ENCODE assay signal across 8 cellular contexts in the genomic region with DNA sequence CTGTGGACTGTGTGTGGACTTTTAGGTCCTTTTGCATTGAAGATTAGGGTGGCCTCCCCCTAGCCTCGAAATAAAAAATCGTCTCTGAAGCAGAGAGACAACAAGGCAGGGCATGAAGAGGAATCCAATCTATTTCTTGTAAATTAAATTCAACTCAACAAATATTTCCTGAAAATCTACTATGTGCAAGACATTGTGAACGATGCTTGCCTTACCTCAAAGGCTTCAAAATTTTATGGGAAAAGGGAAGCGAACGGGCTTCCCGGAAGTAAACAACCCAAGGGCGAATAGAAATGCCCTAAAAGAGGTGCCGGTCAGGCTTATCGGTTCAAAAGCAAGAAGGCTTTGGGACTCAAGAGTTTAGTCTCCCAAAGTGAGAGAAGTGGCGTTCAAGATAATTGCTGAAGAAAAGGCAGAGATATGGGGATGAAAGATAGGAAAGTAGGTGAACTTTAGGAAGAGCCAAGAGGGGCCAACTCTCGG. TPM values are rescaled to one million over a fixed set of nuclear protein-coding genes. Genes with fewer than 3 reads are reported as not detected.
DNase-seq lines count a peak whose midpoint lies in the region; ATAC-seq, FAIRE-seq and TF ChIP-seq lines count a peak whose summit lies in the region.

No MANE protein-coding gene starts in this region.

- H2BK15ac ChIP-seq in neuronal stem cell (ENCODE audit: low read length) = no peak overlapping the region

- no peak overlapping the region for H2BK12ac ChIP-seq in neuronal stem cell (ENCODE audit: low read length)

- WGBS in neuronal stem cell (ENCODE audit: extremely low coverage in 2 of 2, insufficient read length in 2 of 2, insufficient replicate concordance in 1 of 2), 2 donors = no CpG with 5 or more reads among the region's 11 CpGs

- FAIRE-seq in RCC 7860 (lab: Jason Lieb, UNC) = no peak

- no peak overlapping the region for H2AK5ac ChIP-seq in neuronal stem cell (ENCODE audit: low read depth, low read length)

- no peak overlapping the region for H2BK5ac ChIP-seq in neuronal stem cell (ENCODE audit: low read length)

- H3K36me3 ChIP-seq in DND-41 (ENCODE audit: insufficient read depth, low read length) = no peaks in the 10 kb centered on the region; the same call in 1 of the 2 replicates
- no peaks in the 10 kb centered on the region for H3K36me3 ChIP-seq in neuronal stem cell (replicated peaks in 1 of 2; ENCODE audit: control insufficient read depth in 2 of 2, insufficient read depth in 2 of 2, low read length in 2 of 2)

- H4K8ac ChIP-seq in neuronal stem cell (ENCODE audit: low read depth, low read length) = no peak overlapping the region

- ATAC-seq in DND-41 (ENCODE audit: insufficient read depth, low read depth) = no peak
- no peak for ATAC-seq in HG03135 (IDR thresholded peaks at IDR 0.05; ENCODE audit: unreplicated experiment)

- peak overlapping the region; percentile 75 for H3K9ac ChIP-seq in DND-41 (ENCODE audit: low read depth, low read length)
- peak overlapping the region; percentile 93 for H3K9ac ChIP-seq in neuronal stem cell (ENCODE audit: low read depth, low read length, poor library complexity)

- peak overlapping the region; percentile 78 to 81 for H3K4me3 ChIP-seq in DND-41 (ENCODE audit: low read depth in 1 of 2, low read length in 2 of 2)
- peak overlapping the region; percentile 93 for H3K4me3 ChIP-seq in HFF-Myc (replicated peaks; ENCODE audit: low read depth, low read length)
- H3K4me3 ChIP-seq in neuronal stem cell (ENCODE audit: low read length in 2 of 2) = peak overlapping the region; percentile 76 to 82

- no peak overlapping the region for H4K91ac ChIP-seq in neuronal stem cell (ENCODE audit: low read depth, low read length, poor library complexity)

- 0 out of 2 replicates have a peak, but pooled peaks cover 6% of the 10 kb centered on the region for H4K20me1 ChIP-seq in DND-41 (ENCODE audit: insufficient read depth, low read length)

- peak overlapping the region; percentile 70 for H3K18ac ChIP-seq in neuronal stem cell (ENCODE audit: low read length)

- H3K27ac Mint-ChIP-seq in endothelial cell (ENCODE audit: unreplicated experiment) = peak overlapping the region; percentile 99

- TF ChIP-seq CTCF in DND-41 (IDR thresholded peaks at IDR 0.05; ENCODE audit: borderline replicate concordance, extremely low read depth, low read length, poor library complexity, severe bottlenecking) (no peak), HFF-Myc (IDR thresholded peaks at IDR 0.05; ENCODE audit: low read depth, low read length, missing control alignments) (no peak), endothelial cell (IDR thresholded peaks at IDR 0.05; ENCODE audit: unreplicated experiment) (no peak)

- peaks cover 2% of the 10 kb centered on the region for H3K79me1 ChIP-seq in neuronal stem cell (ENCODE audit: low read depth, low read length)

- peak overlapping the region; percentile 94 for H3K27ac ChIP-seq in DND-41 (ENCODE audit: low read length)
- peak overlapping the region; percentile 58 for H3K27ac ChIP-seq in neuronal stem cell (replicated peaks; ENCODE audit: low read length)

- H3K27me3 ChIP-seq in DND-41 (ENCODE audit: insufficient read depth, low read length, poor library complexity) (no peaks in the 10 kb centered on the region), neuronal stem cell (ENCODE audit: control insufficient read depth in 3 of 3, insufficient read depth in 3 of 3, low read depth in 1 of 3, low read length in 3 of 3) (no peaks in the 10 kb centered on the region)

- H3K4ac ChIP-seq in neuronal stem cell (ENCODE audit: low read length) = no peak overlapping the region

- peak overlapping the region; percentile 89 for H2AFZ ChIP-seq in DND-41 (ENCODE audit: low read depth, low read length)
- H2AFZ ChIP-seq in neuronal stem cell (ENCODE audit: low read length) = peak overlapping the region; percentile 90

- peaks cover 3% of the 10 kb centered on the region for H3K36me3 Mint-ChIP-seq in endothelial cell (ENCODE audit: low read depth, unreplicated experiment)

- no peaks in the 10 kb centered on the region for H3K9me3 Mint-ChIP-seq in endothelial cell (ENCODE audit: unreplicated experiment)

- peak overlapping the region; percentile 77 for H3K23ac ChIP-seq in neuronal stem cell (ENCODE audit: low read depth, low read length, poor library complexity)

- H3K79me2 ChIP-seq in DND-41 (ENCODE audit: insufficient read depth, low read length) = peaks cover 91% of the 10 kb centered on the region

- peaks cover 5% of the 10 kb centered on the region for H3K27me3 Mint-ChIP-seq in endothelial cell (ENCODE audit: unreplicated experiment)

- H3K9me3 ChIP-seq in DND-41 (ENCODE audit: insufficient read depth, low read length, severe bottlenecking) (no peaks in the 10 kb centered on the region), neuronal stem cell (replicated peaks in 1 of 2; ENCODE audit: control insufficient read depth in 2 of 2, insufficient read depth in 1 of 2, low read depth in 1 of 2, low read length in 2 of 2) (no peaks in the 10 kb centered on the region)

- H3K4me1 ChIP-seq in DND-41 (ENCODE audit: insufficient read depth, low read length) (peaks cover 36% of the 10 kb centered on the region), neuronal stem cell (ENCODE audit: control insufficient read depth in 2 of 2, insufficient read depth in 1 of 2, low read depth in 1 of 2, low read length in 2 of 2) (peaks cover 1 to 18% of the 10 kb centered on the region in 2 donors)

- DNase-seq in DND-41 (no peak), HFF-Myc (ENCODE audit: extremely low read depth, low read depth) (no peak), RCC 7860 (ENCODE audit: low spot score) (peak; percentile 7), endothelial cell (ENCODE audit: low spot score) (no peak), neuronal stem cell (ENCODE audit: low spot score) (no peak), SW480 (ENCODE audit: low spot score) (no peak)
- DNase-seq in stimulated activated naive CD4-positive, alpha-beta T cell (lab: John Stamatoyannopoulos, UW) = no peak

- no peak overlapping the region for H3K14ac ChIP-seq in neuronal stem cell (ENCODE audit: low read length)

- peak overlapping the region; percentile 98 for H3K4me3 Mint-ChIP-seq in endothelial cell (ENCODE audit: unreplicated experiment)

- H3K4me1 Mint-ChIP-seq in endothelial cell (ENCODE audit: unreplicated experiment) = peaks cover 12% of the 10 kb centered on the region

- no peak overlapping the region for H2BK120ac ChIP-seq in neuronal stem cell (ENCODE audit: low read depth, low read length)

- H3K4me2 ChIP-seq in DND-41 (ENCODE audit: insufficient read depth, low read length) = peak overlapping the region; percentile 76
- H3K4me2 ChIP-seq in neuronal stem cell (ENCODE audit: insufficient read depth, low read length, poor library complexity, severe bottlenecking) = peak overlapping the region; percentile 51

RNA-seq across cellular contexts. Expression of gene KIF24, which starts 0.5 kb away (rescaled TPM):
- total RNA-seq in endothelial cell (ENCODE audit: unreplicated experiment) = 2.2 TPM
- 3.1 TPM for polyA plus RNA-seq in neuronal stem cell (2013, experiment 1 of 2)
- 3.2 TPM for polyA plus RNA-seq in neuronal stem cell (2013, experiment 2 of 2)

RNA-seq across cellular contexts. Expression of gene NUDT2, which starts 0.8 kb away (rescaled TPM):
- 16.8 TPM for total RNA-seq in endothelial cell (ENCODE audit: unreplicated experiment)
- 18.3 TPM for polyA plus RNA-seq in neuronal stem cell (2013, experiment 1 of 2)
- 17.7 TPM for polyA plus RNA-seq in neuronal stem cell (2013, experiment 2 of 2)

RNA-seq across cellular contexts. Expression of gene MYORG, which starts 48.2 kb away (rescaled TPM):
- 77.0 TPM for total RNA-seq in endothelial cell (ENCODE audit: unreplicated experiment)
- polyA plus RNA-seq in neuronal stem cell (2013, experiment 1 of 2) = 0.06 TPM
- 0.07 TPM for polyA plus RNA-seq in neuronal stem cell (2013, experiment 2 of 2)
